Comparison of ENCODE assay signal across 1 cellular context in genomic region chr1:201309420-201309819, GRCh38.
TF ChIP-seq lines count a peak whose summit lies in the region.

No MANE protein-coding gene starts in this region.

TF ChIP-seq in K562, 482 proteins besides CTCF, POLR2A, EP300 and RAD21 (continued from another document):
- TF ChIP-seq E2F6 (IDR thresholded peaks at IDR 0.05; ENCODE audit: borderline replicate concordance in 1 of 2, extremely low read depth in 1 of 2, insufficient read depth in 1 of 2, insufficient read length in 1 of 2, low read depth in 1 of 2, low read length in 1 of 2, poor library complexity in 1 of 2, severe bottlenecking in 1 of 2) (peak; percentile 34 to 77), TEAD4 (IDR thresholded peaks at IDR 0.05; ENCODE audit: low read length) (peak; percentile 42; the same call in 1 of the 2 replicates), TEAD4 (CRISPR knock-in tag; IDR thresholded peaks at IDR 0.05; ENCODE audit: borderline replicate concordance) (no peak), MAZ (CRISPR knock-in tag; conservative IDR thresholded peaks at IDR 0.05 in 1 of 2, IDR thresholded peaks at IDR 0.05 in 1 of 2) (0 out of 4 replicates have a peak, but pooled peaks of 1 of the 2 experiments have one; percentile 33), HMGN3 (IDR thresholded peaks at IDR 0.05; ENCODE audit: borderline replicate concordance, extremely low read depth, insufficient read length, low read depth, low read length) (peak; percentile 71)
